ENCODE assay signal across 33 cellular contexts in genomic region chr1:211684331-211684730, GRCh38. TPM values are rescaled to one million over a fixed set of nuclear protein-coding genes. Genes with fewer than 3 reads are reported as not detected.
"Had no signal": no experiment of that assay in that cellular context is flagged by ENCODE, and none has a peak within 500 bp of the region (broad histone marks: within the 10 kb centered on the region; RNA-seq: fewer than 3 reads in every experiment).

No MANE protein-coding gene starts in this region.

- H3K27me3 Mint-ChIP-seq: activated CD4-positive, alpha-beta memory T cell treated with anti-CD3 and anti-CD28 coated beads for 36 hours; activated CD4-positive, alpha-beta T cell treated with anti-CD3 and anti-CD28 coated beads for 36 hours; activated CD8-positive, alpha-beta memory T cell treated with anti-CD3 and anti-CD28 coated beads, Interleukin-2, amount 10 ng/mL, durations not matched to agents 7 days and 5 days; activated naive CD4-positive, alpha-beta T cell treated with anti-CD3 and anti-CD28 coated beads, Interleukin-2, amount 50 U/mL, for 24 hours; activated naive CD8-positive, alpha-beta T cell treated with anti-CD3 and anti-CD28 coated beads, Interleukin-2, amount 10 ng/mL, durations not matched to agents 7 days and 5 days; central memory CD8-positive, alpha-beta T cell had no signal

- H3K4me3 ChIP-seq: coronary artery, dorsolateral prefrontal cortex, gastrocnemius medialis, heart left ventricle had no signal

- ATAC-seq: activated CD4-positive, alpha-beta T cell treated with anti-CD3 and anti-CD28 coated beads for 36 hours; activated CD8-positive, alpha-beta memory T cell treated with anti-CD3 and anti-CD28 coated beads, Interleukin-2, amount 10 ng/mL, durations not matched to agents 7 days and 5 days; activated CD8-positive, alpha-beta T cell treated with anti-CD3 and anti-CD28 coated beads, Interleukin-2, amount 10 ng/mL, durations not matched to agents 7 days and 5 days; esophagus mucosa; foreskin keratinocyte; gastrocnemius medialis; heart left ventricle; T-helper 17 cell had no signal

- H3K27ac Mint-ChIP-seq: activated CD4-positive, alpha-beta memory T cell treated with anti-CD3 and anti-CD28 coated beads for 36 hours; activated CD4-positive, alpha-beta T cell treated with anti-CD3 and anti-CD28 coated beads for 36 hours; activated CD4-positive, alpha-beta T cell treated with anti-CD3 and anti-CD28 coated beads, Interleukin-2, amount 10 ng/mL, durations not matched to agents 24 days and 14 days; activated CD8-positive, alpha-beta memory T cell treated with anti-CD3 and anti-CD28 coated beads, Interleukin-2, amount 10 ng/mL, durations not matched to agents 7 days and 5 days; activated CD8-positive, alpha-beta T cell treated with anti-CD3 and anti-CD28 coated beads, Interleukin-2, amount 10 ng/mL, durations not matched to agents 7 days and 5 days; activated naive CD4-positive, alpha-beta T cell treated with anti-CD3 and anti-CD28 coated beads for 36 hours; activated naive CD4-positive, alpha-beta T cell treated with anti-CD3 and anti-CD28 coated beads, Interleukin-2, amount 50 U/mL, for 24 hours; activated naive CD8-positive, alpha-beta T cell treated with anti-CD3 and anti-CD28 coated beads, Interleukin-2, amount 10 ng/mL, durations not matched to agents 7 days and 5 days; activated T-helper 1 cell treated with anti-CD3 and anti-CD28 coated beads, Interleukin-12 subunit alpha, Interleukin-12 subunit beta, Interleukin-2, Interleukin-4 antibody, amounts not matched to agents 30 ng/mL and 10 ng/mL and 1 ng/mL, durations not matched to agents 14 hours and 24 hours and 36 hours; activated T-helper 2 cell treated with anti-CD3 and anti-CD28 coated beads, Interferon-gamma antibody, Interleukin-2, Interleukin-4, amounts not matched to agents 10 μg/mL and 5 μg/mL and 100 μg/mL, durations not matched to agents 14 hours and 24 hours and 36 hours; dendritic cell treated with granulocyte-macrophage colony-stimulating factor and Interleukin-4, amounts not matched to agents 40 ng/mL and 50 ng/mL, for 4 days; endodermal cell; T-helper 17 cell; T-helper 2 cell treated with Interferon-gamma antibody and Interleukin-4, amounts not matched to agents 5 μg/mL and 100 μg/mL, for 36 hours had no signal

- H3K9me3 ChIP-seq: gastrocnemius medialis, heart left ventricle had no signal

- H3K27me3 ChIP-seq: brain microvascular endothelial cell, foreskin keratinocyte, gastrocnemius medialis had no signal

- H3K36me3 ChIP-seq: brain microvascular endothelial cell, gastrocnemius medialis, heart left ventricle had no signal

- H3K4me3 Mint-ChIP-seq: activated CD4-positive, alpha-beta memory T cell treated with anti-CD3 and anti-CD28 coated beads for 36 hours; activated CD4-positive, alpha-beta T cell treated with anti-CD3 and anti-CD28 coated beads for 36 hours; activated CD4-positive, alpha-beta T cell treated with anti-CD3 and anti-CD28 coated beads, Interleukin-2, amount 10 ng/mL, durations not matched to agents 24 days and 14 days; activated CD8-positive, alpha-beta memory T cell treated with anti-CD3 and anti-CD28 coated beads, Interleukin-2, amount 10 ng/mL, durations not matched to agents 7 days and 5 days; activated CD8-positive, alpha-beta T cell treated with anti-CD3 and anti-CD28 coated beads, Interleukin-2, amount 10 ng/mL, durations not matched to agents 7 days and 5 days; activated naive CD4-positive, alpha-beta T cell treated with anti-CD3 and anti-CD28 coated beads for 36 hours; activated naive CD4-positive, alpha-beta T cell treated with anti-CD3 and anti-CD28 coated beads, Interleukin-2, amount 50 U/mL, for 24 hours; activated naive CD8-positive, alpha-beta T cell treated with anti-CD3 and anti-CD28 coated beads, Interleukin-2, amount 10 ng/mL, durations not matched to agents 7 days and 5 days; activated T-helper 1 cell treated with anti-CD3 and anti-CD28 coated beads, Interleukin-12 subunit alpha, Interleukin-12 subunit beta, Interleukin-2, Interleukin-4 antibody, amounts not matched to agents 30 ng/mL and 10 ng/mL and 1 ng/mL, durations not matched to agents 14 hours and 24 hours and 36 hours; central memory CD8-positive, alpha-beta T cell; dendritic cell treated with granulocyte-macrophage colony-stimulating factor and Interleukin-4, amounts not matched to agents 40 ng/mL and 50 ng/mL, for 4 days; endodermal cell; T-helper 17 cell; T-helper 2 cell treated with Interferon-gamma antibody and Interleukin-4, amounts not matched to agents 5 μg/mL and 100 μg/mL, for 36 hours had no signal

- H3K4me1 ChIP-seq: gastrocnemius medialis had no signal

- DNase-seq: activated CD4-positive, alpha-beta memory T cell treated with anti-CD3 and anti-CD28 coated beads for 36 hours; activated CD4-positive, alpha-beta T cell treated with anti-CD3 and anti-CD28 coated beads for 36 hours; activated CD4-positive, alpha-beta T cell treated with anti-CD3 and anti-CD28 coated beads, Interleukin-2, amount 10 ng/mL, durations not matched to agents 24 days and 14 days; activated CD4-positive, CD25-positive, alpha-beta regulatory T cell; activated CD4-positive, CD25-positive, alpha-beta regulatory T cell treated with anti-CD3 and anti-CD28 coated beads, Interleukin-2, amount 50 U/mL, for 72 hours; activated CD8-positive, alpha-beta memory T cell treated with anti-CD3 and anti-CD28 coated beads, Interleukin-2, amount 10 ng/mL, durations not matched to agents 7 days and 5 days; activated CD8-positive, alpha-beta memory T cell treated with anti-CD3 and anti-CD28 coated beads, Interleukin-2, amount 50 U/mL, for 4 hours; activated CD8-positive, alpha-beta T cell treated with anti-CD3 and anti-CD28 coated beads, Interleukin-2, amount 10 ng/mL, durations not matched to agents 7 days and 5 days; activated effector memory CD4-positive, alpha-beta T cell treated with anti-CD3 and anti-CD28 coated beads, Interleukin-2, amount 50 U/mL, for 16 hours; activated naive CD4-positive, alpha-beta T cell treated with anti-CD3 and anti-CD28 coated beads for 36 hours; activated naive CD8-positive, alpha-beta T cell treated with anti-CD3 and anti-CD28 coated beads, Interleukin-2, amount 10 ng/mL, durations not matched to agents 7 days and 5 days; activated T-cell treated with anti-CD3 and anti-CD28 coated beads, Interleukin-2, amount 50 U/mL, for 1 hour; activated T-cell treated with anti-CD3 and anti-CD28 coated beads, Interleukin-2, amount 50 U/mL, for 48 hours; brain microvascular endothelial cell; dorsolateral prefrontal cortex; effector memory CD4-positive, alpha-beta T cell; endodermal cell; foreskin keratinocyte; gastrocnemius medialis; glutamatergic neuron; heart left ventricle; T-helper 1 cell; T-helper 17 cell; T1000 had no signal

- H3K27ac ChIP-seq: brain microvascular endothelial cell, coronary artery, dorsolateral prefrontal cortex, foreskin keratinocyte, gastrocnemius medialis, heart left ventricle had no signal

- H3K9me3 Mint-ChIP-seq: activated CD4-positive, alpha-beta memory T cell treated with anti-CD3 and anti-CD28 coated beads for 36 hours; activated CD4-positive, alpha-beta T cell treated with anti-CD3 and anti-CD28 coated beads, Interleukin-2, amount 10 ng/mL, durations not matched to agents 24 days and 14 days; activated naive CD4-positive, alpha-beta T cell treated with anti-CD3 and anti-CD28 coated beads for 36 hours; activated naive CD4-positive, alpha-beta T cell treated with anti-CD3 and anti-CD28 coated beads, Interleukin-2, amount 50 U/mL, for 24 hours; activated naive CD8-positive, alpha-beta T cell treated with anti-CD3 and anti-CD28 coated beads, Interleukin-2, amount 10 ng/mL, durations not matched to agents 7 days and 5 days; activated T-helper 1 cell treated with anti-CD3 and anti-CD28 coated beads, Interleukin-12 subunit alpha, Interleukin-12 subunit beta, Interleukin-2, Interleukin-4 antibody, amounts not matched to agents 30 ng/mL and 10 ng/mL and 1 ng/mL, durations not matched to agents 14 hours and 24 hours and 36 hours; activated T-helper 2 cell treated with anti-CD3 and anti-CD28 coated beads, Interferon-gamma antibody, Interleukin-2, Interleukin-4, amounts not matched to agents 10 μg/mL and 5 μg/mL and 100 μg/mL, durations not matched to agents 14 hours and 24 hours and 36 hours; central memory CD8-positive, alpha-beta T cell; dendritic cell treated with granulocyte-macrophage colony-stimulating factor and Interleukin-4, amounts not matched to agents 40 ng/mL and 50 ng/mL, for 4 days; T-helper 2 cell treated with Interferon-gamma antibody and Interleukin-4, amounts not matched to agents 5 μg/mL and 100 μg/mL, for 36 hours had no signal

RNA-seq across cellular contexts. Expression of gene NEK2, which starts 8.9 kb away (rescaled TPM):
- total RNA-seq: cardiac septum, gastrocnemius medialis had no signal
